In genomic region chr1:51564124-51564523, GRCh38 we compare ENCODE assay signal across 10 cellular contexts. TPM values are rescaled to one million over a fixed set of nuclear protein-coding genes. Genes with fewer than 3 reads are reported as not detected.
DNase-seq lines count a peak whose midpoint lies in the region; ATAC-seq and TF ChIP-seq lines count a peak whose summit lies in the region.
"Had no signal": no experiment of that assay in that cellular context is flagged by ENCODE, and none has a peak within 500 bp of the region (broad histone marks: within the 10 kb centered on the region; RNA-seq: fewer than 3 reads in every experiment).

No MANE protein-coding gene starts in this region.

- in situ Hi-C loops in GM23248 (cut with MboI): no loop called here

- ATAC-seq in mucosa of descending colon (peak; percentile 62), GM21786 (IDR thresholded peaks at IDR 0.05; ENCODE audit: unreplicated experiment) (no peak), HG02938 (IDR thresholded peaks at IDR 0.05; ENCODE audit: unreplicated experiment) (no peak)

- peak overlapping the region; percentile 47 for H3K4me2 ChIP-seq in GM23248 (ENCODE audit: unreplicated experiment)

- H3K4me3 ChIP-seq in GM23248 (no peak overlapping the region), mucosa of descending colon (no peak overlapping the region)

- DNase-seq in EH (ENCODE audit: low read depth): peak; percentile 61
- DNase-seq in GM23248: peak; percentile 66
- DNase-seq in amniotic epithelial cell (ENCODE audit: low read depth): peak; percentile 79
- peak in 1 of 3 donors; percentile 21 for DNase-seq in mucosa of descending colon
- DNase-seq in HK-2 (ENCODE audit: unreplicated experiment): no peak
- DNase-seq in AML-193 (lab: John Stamatoyannopoulos, UW): no peak
- DNase-seq: NCI-H1694 treated with DMSO at 0.1 percent for 48 hours, SHP77 treated with DMSO at 0.1 percent for 48 hours had no signal

- intact Hi-C loops in mucosa of descending colon (cut with DNase I, micrococcal nuclease): no loop called here

- H2AFZ ChIP-seq in GM23248: no peak overlapping the region

- H3K79me2 ChIP-seq in GM23248 (ENCODE audit: insufficient read depth): no peaks in the 10 kb centered on the region

- no peak overlapping the region for H3K9ac ChIP-seq in GM23248

- H3K36me3 ChIP-seq in GM23248 (ENCODE audit: low read depth): no peaks in the 10 kb centered on the region
- no peaks in the 10 kb centered on the region for H3K36me3 ChIP-seq in mucosa of descending colon (ENCODE audit: low read depth)

- H3K9me3 ChIP-seq in GM23248 (ENCODE audit: low read depth): no peaks in the 10 kb centered on the region
- no peaks in the 10 kb centered on the region for H3K9me3 ChIP-seq in mucosa of descending colon

- H3K27me3 ChIP-seq in GM23248 (replicated peaks; ENCODE audit: insufficient read depth): no peaks in the 10 kb centered on the region

- TF ChIP-seq CTCF in mucosa of descending colon (IDR thresholded peaks at IDR 0.05): no peak

- no peaks in the 10 kb centered on the region for H4K20me1 ChIP-seq in GM23248 (ENCODE audit: insufficient read depth)

- no peak overlapping the region for H3K27ac ChIP-seq in GM23248

- peaks cover 36% of the 10 kb centered on the region for H3K4me1 ChIP-seq in GM23248 (ENCODE audit: insufficient read depth)
- peaks cover 3% of the 10 kb centered on the region for H3K4me1 ChIP-seq in mucosa of descending colon (ENCODE audit: low read depth)

- no peaks in the 10 kb centered on the region for H3K9me2 ChIP-seq in GM23248 (ENCODE audit: insufficient read depth)

- H3F3A ChIP-seq in GM23248 (ENCODE audit: insufficient read depth): peaks cover 23% of the 10 kb centered on the region

RNA-seq across cellular contexts. Expression of gene EPS15, which starts 45.1 kb away (rescaled TPM):
- 41.1 and 41.6 TPM in 2 replicates for total RNA-seq in GM23248 (2014; rRNA removed; shearing (Covaris generic))
- polyA plus RNA-seq in GM23248 (2016; fragmentation: Nextera tagmentation; extraction: Ambion mirVana): 25.9 and 26.9 TPM in 2 replicates
- 10 to 100 TPM; 50.0 to 85.5 (median 54.0) TPM for total RNA-seq in mucosa of descending colon

RNA-seq across cellular contexts. Expression of gene OSBPL9, which starts 52.8 kb away (rescaled TPM):
- total RNA-seq in GM23248 (2014; rRNA removed; shearing (Covaris generic)): 37.0 and 53.6 TPM in 2 replicates
- 32.2 and 33.0 TPM in 2 replicates for polyA plus RNA-seq in GM23248 (2016; fragmentation: Nextera tagmentation; extraction: Ambion mirVana)
- total RNA-seq in mucosa of descending colon: 10 to 100 TPM; 44.2 to 51.5 (median 50.7) TPM

Comparison
In these comparisons a context has a peak if more than half of its experiments do, and no peak if none do; other contexts are left out.
1. DNase-seq: peak in EH (single experiment), GM23248 (single experiment) and amniotic epithelial cell (single experiment); none in HK-2 (single experiment) and AML-193 (0 of 2).